9 cellular contexts compared by ENCODE assay signal in the genomic region with DNA sequence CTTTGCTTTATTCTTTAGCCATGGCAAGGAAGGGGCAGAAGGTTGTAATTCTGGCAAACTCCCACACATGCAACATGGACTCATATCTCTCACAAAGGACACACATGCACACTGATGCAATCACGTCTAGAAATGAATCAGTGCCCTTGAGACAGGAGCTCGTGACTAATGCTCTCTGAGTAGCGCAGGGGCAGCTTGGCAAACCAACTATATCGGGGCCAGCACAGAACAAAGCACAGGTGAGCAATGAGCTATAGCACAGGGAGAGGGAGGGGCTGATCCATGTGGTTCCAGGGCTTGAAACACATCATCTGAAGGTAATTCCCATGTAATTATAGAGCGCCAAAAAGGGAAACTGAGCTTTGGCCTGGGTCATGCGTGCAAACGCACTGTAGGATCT.
DNase-seq lines count a peak whose midpoint lies in the region; ATAC-seq and TF ChIP-seq lines count a peak whose summit lies in the region.
"Had no signal": no experiment of that assay in that cellular context is flagged by ENCODE, and none has a peak within 500 bp of the region (broad histone marks: within the 10 kb centered on the region; RNA-seq: fewer than 3 reads in every experiment).

No MANE protein-coding gene starts in this region.

- H3F3A ChIP-seq in MM.1S (ENCODE audit: insufficient read depth, low read length): no peaks in the 10 kb centered on the region

- H3K9me2 ChIP-seq in MM.1S (replicated peaks; ENCODE audit: insufficient read depth, low read length): no peaks in the 10 kb centered on the region

- no peaks in the 10 kb centered on the region for H3K9me3 ChIP-seq in OCI-LY3 (ENCODE audit: insufficient read depth, low read length)
- no peaks in the 10 kb centered on the region for H3K9me3 ChIP-seq in MM.1S (replicated peaks; ENCODE audit: insufficient read depth, low read length)
- H3K9me3 ChIP-seq: tibial artery had no signal

- H3K27ac ChIP-seq in OCI-LY3 (ENCODE audit: low read length): peak overlapping the region; percentile 27
- peak overlapping the region; percentile 73 for H3K27ac ChIP-seq in brain microvascular endothelial cell
- H3K27ac ChIP-seq in MM.1S (ENCODE audit: low read length): no peak overlapping the region
- H3K27ac ChIP-seq: tibial artery had no signal

- H2AFZ ChIP-seq in OCI-LY3 (ENCODE audit: low read depth, low read length) (no peak overlapping the region), MM.1S (ENCODE audit: low read length) (no peak overlapping the region)

- H4K20me1 ChIP-seq in OCI-LY3 (ENCODE audit: insufficient read depth, low read length): no peaks in the 10 kb centered on the region
- H4K20me1 ChIP-seq in MM.1S (ENCODE audit: insufficient read depth, low read length): no peaks in the 10 kb centered on the region

- H3K4me3 ChIP-seq in OCI-LY3 (ENCODE audit: low read length) (peak overlapping the region; percentile 24; the same call in 1 of the 2 replicates), brain microvascular endothelial cell (ENCODE audit: low read depth, low read length) (no peak overlapping the region), MM.1S (ENCODE audit: low read length) (no peak overlapping the region)
- H3K4me3 ChIP-seq: tibial artery had no signal

- H3K4me1 ChIP-seq in OCI-LY3 (ENCODE audit: low read length): peaks cover 73% of the 10 kb centered on the region
- no peaks in the 10 kb centered on the region for H3K4me1 ChIP-seq in MM.1S (ENCODE audit: low read length)

- H3K9ac ChIP-seq in OCI-LY3 (ENCODE audit: low read length) (peak overlapping the region; percentile 21; the same call in 1 of the 2 replicates), MM.1S (ENCODE audit: low read length) (no peak overlapping the region)

- no peaks in the 10 kb centered on the region for H3K27me3 ChIP-seq in OCI-LY3 (ENCODE audit: low read depth, low read length)
- H3K27me3 ChIP-seq in brain microvascular endothelial cell (replicated peaks): no peaks in the 10 kb centered on the region
- H3K27me3 ChIP-seq in MM.1S (replicated peaks; ENCODE audit: insufficient read depth, low read length): no peaks in the 10 kb centered on the region
- H3K27me3 ChIP-seq: tibial artery had no signal

- H3K79me2 ChIP-seq in OCI-LY3 (ENCODE audit: low read length): no peaks in the 10 kb centered on the region
- H3K79me2 ChIP-seq in MM.1S (ENCODE audit: low read length): no peaks in the 10 kb centered on the region

- peak; percentile 53 for ATAC-seq in HG02678 (IDR thresholded peaks at IDR 0.05; ENCODE audit: unreplicated experiment)

- in situ Hi-C loops in brain microvascular endothelial cell (cut with HindIII; ENCODE audit: low pct_ligation_motif_present, low sequenced_read_pairs): no loop called here

- H3K36me3 ChIP-seq in OCI-LY3 (replicated peaks; ENCODE audit: low read depth, low read length) (no peaks in the 10 kb centered on the region), brain microvascular endothelial cell (replicated peaks) (no peaks in the 10 kb centered on the region), MM.1S (replicated peaks; ENCODE audit: insufficient read depth, low read length) (no peaks in the 10 kb centered on the region)
- H3K36me3 ChIP-seq: tibial artery had no signal

- H3K4me2 ChIP-seq in OCI-LY3 (ENCODE audit: low read length) (peak overlapping the region; percentile 71), MM.1S (ENCODE audit: low read depth, low read length) (no peak overlapping the region)

- no peak for TF ChIP-seq CTCF in OCI-LY3 (IDR thresholded peaks at IDR 0.05; ENCODE audit: low read depth, low read length)
- no peak for TF ChIP-seq CTCF in brain microvascular endothelial cell (IDR thresholded peaks at IDR 0.05; ENCODE audit: low read depth, low read length, missing control alignments)
- no peak for TF ChIP-seq CTCF in MM.1S (IDR thresholded peaks at IDR 0.05; ENCODE audit: low read length)

- DNase-seq in activated T-cell treated with anti-CD3 and anti-CD28 coated beads for 24 hours (ENCODE audit: low read depth) (peak; percentile 52), brain microvascular endothelial cell (peak; percentile 96), MM.1S (no peak), NCI-H146 (lab: John Stamatoyannopoulos, UW) (no peak)
- no peak for DNase-seq in activated T-cell treated with anti-CD3 and anti-CD28 coated beads, Interleukin-2, amount 50 U/mL, for 1 hour
- peak; percentile 28 to 56 for DNase-seq in stimulated activated CD4-positive, alpha-beta T cell treated with anti-CD3 and anti-CD28 coated beads, Interleukin-12 subunit alpha, Interleukin-12 subunit beta, amount 100 ng/mL, for 24 hours (ENCODE audit: low read depth in 2 of 2)

Comparison
In these comparisons a context has a peak if more than half of its experiments do, and no peak if none do; other contexts are left out.
1. DNase-seq: peak in activated T-cell treated with anti-CD3 and anti-CD28 coated beads for 24 hours (single experiment), brain microvascular endothelial cell (single experiment) and stimulated activated CD4-positive, alpha-beta T cell treated with anti-CD3 and anti-CD28 coated beads, Interleukin-12 subunit alpha, Interleukin-12 subunit beta, amount 100 ng/mL, for 24 hours (2 of 2); none in activated T-cell treated with anti-CD3 and anti-CD28 coated beads, Interleukin-2, amount 50 U/mL, for 1 hour (single experiment), MM.1S (single experiment) and NCI-H146 (single experiment).